Comparison of ENCODE assay signal across 2 cellular contexts in the genomic region with DNA sequence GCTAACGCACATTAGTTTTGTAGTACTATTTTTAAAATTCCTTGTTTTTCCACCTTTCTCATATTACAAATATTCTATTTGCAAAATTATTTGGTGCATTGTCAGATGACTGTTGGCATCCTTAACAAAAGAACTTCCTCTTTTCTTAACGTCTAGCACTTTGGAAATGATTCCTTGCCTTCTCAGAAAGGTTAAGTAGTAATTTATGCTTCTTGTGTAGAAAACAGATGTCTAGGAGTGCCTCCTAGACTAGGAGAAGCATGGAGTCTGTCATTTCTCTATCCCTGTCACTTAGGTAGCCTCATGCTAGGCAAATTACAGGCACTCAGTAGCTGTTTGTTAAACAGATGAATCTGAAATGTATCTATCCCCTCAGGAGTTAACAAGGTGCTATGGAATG.
TF ChIP-seq lines count a peak whose summit lies in the region.

No MANE protein-coding gene starts in this region.

TF ChIP-seq in GM23338, 12 proteins besides CTCF, POLR2A, EP300 and RAD21 (continued from another document):
- TF ChIP-seq, protein P1, sequence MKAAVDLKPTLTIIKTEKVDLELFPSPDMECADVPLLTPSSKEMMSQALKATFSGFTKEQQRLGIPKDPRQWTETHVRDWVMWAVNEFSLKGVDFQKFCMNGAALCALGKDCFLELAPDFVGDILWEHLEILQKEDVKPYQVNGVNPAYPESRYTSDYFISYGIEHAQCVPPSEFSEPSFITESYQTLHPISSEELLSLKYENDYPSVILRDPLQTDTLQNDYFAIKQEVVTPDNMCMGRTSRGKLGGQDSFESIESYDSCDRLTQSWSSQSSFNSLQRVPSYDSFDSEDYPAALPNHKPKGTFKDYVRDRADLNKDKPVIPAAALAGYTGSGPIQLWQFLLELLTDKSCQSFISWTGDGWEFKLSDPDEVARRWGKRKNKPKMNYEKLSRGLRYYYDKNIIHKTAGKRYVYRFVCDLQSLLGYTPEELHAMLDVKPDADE (IDR thresholded peaks at IDR 0.05), result no peak
- TF ChIP-seq POLR2AphosphoS5 (IDR thresholded peaks at IDR 0.05; ENCODE audit: low read depth) (no peak), CREB1 (CRISPR knock-in tag; IDR thresholded peaks at IDR 0.05; ENCODE audit: low read depth) (no peak)

TF ChIP-seq in H1, 55 proteins besides CTCF, POLR2A, EP300 and RAD21 (continued from another document):
- TF ChIP-seq BACH1 (IDR thresholded peaks at IDR 0.05; ENCODE audit: low read length) (no peak), FOSL1 (IDR thresholded peaks at IDR 0.05; ENCODE audit: insufficient read depth, low read depth, low read length) (no peak), BRCA1 (IDR thresholded peaks at IDR 0.05; ENCODE audit: low read depth, low read length) (no peak), JUN (IDR thresholded peaks at IDR 0.05; ENCODE audit: low read depth, low read length) (no peak), PHF8 (conservative IDR thresholded peaks at IDR 0.05; ENCODE audit: low read depth, low read length) (no peak), TAF7 (optimal IDR thresholded peaks at IDR 0.05; ENCODE audit: borderline replicate concordance, low read depth, low read length) (no peak), RBBP5 (IDR thresholded peaks at IDR 0.05; ENCODE audit: borderline replicate concordance, low read depth, low read length) (no peak), RNF2 (IDR thresholded peaks at IDR 0.05; ENCODE audit: borderline replicate concordance, low read depth, low read length, missing control alignments, poor library complexity, severe bottlenecking) (no peak), KDM1A (IDR thresholded peaks at IDR 0.05; ENCODE audit: borderline replicate concordance, low read length) (no peak), HDAC2 (IDR thresholded peaks at IDR 0.05; ENCODE audit: borderline replicate concordance in 1 of 2, low read depth in 2 of 2, low read length in 2 of 2) (no peak)
TF ChIP-seq in H1: peak in this region for 0.
